In genomic region chrX:72083291-72083690, GRCh38 we compare ENCODE assay signal across 18 cellular contexts. TPM values are rescaled to one million over a fixed set of nuclear protein-coding genes. Genes with fewer than 3 reads are reported as not detected.
DNase-seq lines count a peak whose midpoint lies in the region; ATAC-seq and TF ChIP-seq lines count a peak whose summit lies in the region.
"Had no signal": no experiment of that assay in that cellular context is flagged by ENCODE, and none has a peak within 500 bp of the region (broad histone marks: within the 10 kb centered on the region; RNA-seq: fewer than 3 reads in every experiment).

No MANE protein-coding gene starts in this region.

- no peaks in the 10 kb centered on the region for H3K27me3 Mint-ChIP-seq in endodermal cell (ENCODE audit: insufficient read depth)
- H3K27me3 Mint-ChIP-seq in neural progenitor cell (ENCODE audit: insufficient read depth, low read depth) = peaks cover 6% of the 10 kb centered on the region
- H3K27me3 Mint-ChIP-seq: CD4-positive, alpha-beta memory T cell had no signal

- H3K27ac ChIP-seq in MM.1S (ENCODE audit: low read length) (no peak overlapping the region), endodermal cell (ENCODE audit: low read depth, low read length) (peak overlapping the region; percentile 50), neural progenitor cell (no peak overlapping the region), stomach (no peak overlapping the region)
- H3K27ac ChIP-seq: BLaER1, GM23248 had no signal

- H3K27ac Mint-ChIP-seq in endodermal cell = no peak overlapping the region
- peak overlapping the region; percentile 1 for H3K27ac Mint-ChIP-seq in neural progenitor cell
- H3K27ac Mint-ChIP-seq: CD4-positive, alpha-beta memory T cell had no signal

- no peak for TF ChIP-seq POLR2A in stomach (IDR thresholded peaks at IDR 0.05)

- H4K20me1 ChIP-seq in MM.1S (ENCODE audit: insufficient read depth, low read length) (no peaks in the 10 kb centered on the region), neural progenitor cell (ENCODE audit: low read depth) (peaks cover 3% of the 10 kb centered on the region)
- H4K20me1 ChIP-seq: BLaER1 had no signal

- H3K9ac ChIP-seq in MM.1S (ENCODE audit: low read length) = no peak overlapping the region
- H3K9ac ChIP-seq in endodermal cell (ENCODE audit: extremely low read depth, low read length, poor library complexity, severe bottlenecking) = no peak overlapping the region
- H3K9ac ChIP-seq in neural progenitor cell = no peak overlapping the region
- H3K9ac ChIP-seq: BLaER1, GM23248 had no signal

- no peak for ATAC-seq in activated CD4-positive, CD25-positive, alpha-beta regulatory T cell treated with anti-CD3 and anti-CD28 coated beads, Interleukin-2, amount 50 U/mL, for 24 hours
- no peak for ATAC-seq in HG03097 (IDR thresholded peaks at IDR 0.05; ENCODE audit: low FRiP score, unreplicated experiment)
- ATAC-seq: HepG2 had no signal

- H2AFZ ChIP-seq in MM.1S (ENCODE audit: low read length) (no peak overlapping the region), neural progenitor cell (replicated peaks) (no peak overlapping the region)
- H2AFZ ChIP-seq: GM23248 had no signal

- no peaks in the 10 kb centered on the region for H3K9me2 ChIP-seq in MM.1S (replicated peaks; ENCODE audit: insufficient read depth, low read length)

- peak overlapping the region; percentile 16; the same call in 1 of the 2 replicates for H3K4me2 ChIP-seq in MM.1S (ENCODE audit: low read depth, low read length)
- no peak overlapping the region for H3K4me2 ChIP-seq in neural progenitor cell
- H3K4me2 ChIP-seq: BLaER1 had no signal

- H3K36me3 Mint-ChIP-seq in endodermal cell (ENCODE audit: low read depth) (no peaks in the 10 kb centered on the region), neural progenitor cell (peaks cover 3% of the 10 kb centered on the region)
- H3K36me3 Mint-ChIP-seq: CD4-positive, alpha-beta memory T cell had no signal

- intact Hi-C loops in stomach (cut with DNase I; ENCODE audit: low total_unique reads) = no loop called here

- no peak for TF ChIP-seq EP300 in stomach (IDR thresholded peaks at IDR 0.05)

- TF ChIP-seq CTCF in MM.1S (IDR thresholded peaks at IDR 0.05; ENCODE audit: low read length) = no peak
- no peak for TF ChIP-seq CTCF in endodermal cell (conservative IDR thresholded peaks at IDR 0.05)
- no peak for TF ChIP-seq CTCF in neural progenitor cell (IDR thresholded peaks at IDR 0.05)
- TF ChIP-seq CTCF in stomach (IDR thresholded peaks at IDR 0.05) = no peak

- no peak overlapping the region for H3K4me3 ChIP-seq in HAP-1
- no peak overlapping the region for H3K4me3 ChIP-seq in MM.1S (ENCODE audit: low read length)
- H3K4me3 ChIP-seq in endodermal cell (ENCODE audit: low read length) = no peak overlapping the region
- no peak overlapping the region for H3K4me3 ChIP-seq in neural progenitor cell
- no peak overlapping the region for H3K4me3 ChIP-seq in stomach
- H3K4me3 ChIP-seq: BLaER1, GM23248 had no signal

- peaks cover 75% of the 10 kb centered on the region for H3K9me3 Mint-ChIP-seq in endodermal cell
- H3K9me3 Mint-ChIP-seq in neural progenitor cell = peaks cover 14% of the 10 kb centered on the region

- no peaks in the 10 kb centered on the region for H3K27me3 ChIP-seq in HAP-1 (ENCODE audit: low read depth)
- H3K27me3 ChIP-seq in MM.1S (replicated peaks; ENCODE audit: insufficient read depth, low read length) = no peaks in the 10 kb centered on the region
- no peaks in the 10 kb centered on the region for H3K27me3 ChIP-seq in endodermal cell (ENCODE audit: control insufficient read depth, insufficient read depth, low read length, poor library complexity, severe bottlenecking)
- no peaks in the 10 kb centered on the region for H3K27me3 ChIP-seq in neural progenitor cell
- H3K27me3 ChIP-seq in stomach = peaks cover 0 to 3% (median 0%) of the 10 kb centered on the region in 3 donors

- no peaks in the 10 kb centered on the region for H3F3A ChIP-seq in MM.1S (ENCODE audit: insufficient read depth, low read length)
- H3F3A ChIP-seq in neural progenitor cell (ENCODE audit: low read depth) = no peaks in the 10 kb centered on the region

- H3K4me1 ChIP-seq in HAP-1 = peaks cover 30% of the 10 kb centered on the region
- peaks cover 5% of the 10 kb centered on the region for H3K4me1 ChIP-seq in MM.1S (ENCODE audit: low read length)
- H3K4me1 ChIP-seq in endodermal cell (ENCODE audit: control insufficient read depth, insufficient read depth, low read length) = no peaks in the 10 kb centered on the region
- H3K4me1 ChIP-seq in neural progenitor cell = peaks cover 7% of the 10 kb centered on the region
- H3K4me1 ChIP-seq in stomach = no peaks in the 10 kb centered on the region
- H3K4me1 ChIP-seq: BLaER1 had no signal

- 75 to 80% methylated on average over 1 to 2 of the region's 2 CpGs for WGBS in endodermal cell (ENCODE audit: insufficient coverage in 1 of 2, insufficient read length in 1 of 2), 2 experiments
- 82 to 100% (median 90%) methylated on average over 1 to 2 of the region's 2 CpGs for WGBS in stomach, 5 donors

- in situ Hi-C loops in HAP-1 (cut with MboI; ENCODE audit: low sequenced_read_pairs) = no loop called here

- H3K36me3 ChIP-seq in HAP-1 (replicated peaks) (no peaks in the 10 kb centered on the region), MM.1S (replicated peaks; ENCODE audit: insufficient read depth, low read length) (no peaks in the 10 kb centered on the region), endodermal cell (ENCODE audit: control insufficient read depth, insufficient read depth, low read length) (no peaks in the 10 kb centered on the region), neural progenitor cell (no peaks in the 10 kb centered on the region), stomach (no peaks in the 10 kb centered on the region)
- H3K36me3 ChIP-seq: BLaER1 had no signal

- H3K4me1 Mint-ChIP-seq in endodermal cell (peaks cover 17% of the 10 kb centered on the region), neural progenitor cell (peaks cover 56% of the 10 kb centered on the region)

- H3K79me2 ChIP-seq in MM.1S (ENCODE audit: low read length) = no peaks in the 10 kb centered on the region
- no peaks in the 10 kb centered on the region for H3K79me2 ChIP-seq in neural progenitor cell (ENCODE audit: low read depth)

- H3K4me3 Mint-ChIP-seq in endodermal cell (no peak overlapping the region), neural progenitor cell (no peak overlapping the region)
- H3K4me3 Mint-ChIP-seq: CD14-positive monocyte; CD4-positive, alpha-beta memory T cell had no signal

- H3K9me3 ChIP-seq in HAP-1 = no peaks in the 10 kb centered on the region
- no peaks in the 10 kb centered on the region for H3K9me3 ChIP-seq in MM.1S (replicated peaks; ENCODE audit: insufficient read depth, low read length)
- H3K9me3 ChIP-seq in endodermal cell (ENCODE audit: control insufficient read depth, low read length) = no peaks in the 10 kb centered on the region
- peaks cover 5% of the 10 kb centered on the region for H3K9me3 ChIP-seq in neural progenitor cell (ENCODE audit: low read depth)
- no peaks in the 10 kb centered on the region for H3K9me3 ChIP-seq in stomach
- H3K9me3 ChIP-seq: BLaER1 had no signal

- peak; percentile 48 to 94 for DNase-seq in HAP-1 (ENCODE audit: low spot score in 2 of 2)
- DNase-seq in MM.1S = no peak
- DNase-seq in endodermal cell = no peak
- no peak for DNase-seq in neural progenitor cell (ENCODE audit: low spot score)
- no peak for DNase-seq in stomach
- DNase-seq in SIG-M5 treated with dmso at 0.1 percent for 504 hours (lab: John Stamatoyannopoulos, UW; ENCODE audit: unreplicated experiment) = no peak
- DNase-seq: 8988T; CD4-positive, alpha-beta memory T cell; DMS153; DMS79; GDM1; GM23248; HCEC 1CT had no signal

RNA-seq across cellular contexts. Expression of gene RTL5, which starts 48.4 kb away (rescaled TPM):
- total RNA-seq in endodermal cell (1 to 10 TPM; 8.4 to 9.9 TPM), neural progenitor cell (ENCODE audit: low replicate concordance) (1.0 and 1.9 TPM in 2 replicates), stomach (1 to 10 TPM in 3 of 5 donors, under 1 TPM in 2; 0.58 to 5.4 (median 2.9) TPM)
- polyA plus RNA-seq in endodermal cell (2013, experiment 1 of 2) = 17.5 TPM
- 14.4 TPM for polyA plus RNA-seq in endodermal cell (2013, experiment 2 of 2)
- polyA plus RNA-seq in stomach = 1 to 10 TPM; 1.2 to 3.7 (median 2.3) TPM
- total RNA-seq: HepG2 had no signal
- polyA plus RNA-seq: HepG2 had no signal

Comparison
In these comparisons a context has a peak if more than half of its experiments do, and no peak if none do; other contexts are left out.
1. DNase-seq: peak in HAP-1 (2 of 2); none in MM.1S (single experiment), endodermal cell (single experiment), neural progenitor cell (single experiment), stomach (single experiment) and SIG-M5 treated with dmso at 0.1 percent for 504 hours (single experiment).